ENCODE assay signal across 23 cellular contexts in genomic region chr15:72098076-72098475, GRCh38. TPM values are rescaled to one million over a fixed set of nuclear protein-coding genes. Genes with fewer than 3 reads are reported as not detected.
DNase-seq lines count a peak whose midpoint lies in the region; ATAC-seq, FAIRE-seq and TF ChIP-seq lines count a peak whose summit lies in the region.
"Had no signal": no experiment of that assay in that cellular context is flagged by ENCODE, and none has a peak within 500 bp of the region (broad histone marks: within the 10 kb centered on the region; RNA-seq: fewer than 3 reads in every experiment).

No MANE protein-coding gene starts in this region.

- H2AFZ ChIP-seq in Karpas-422 (ENCODE audit: low read length) = no peak overlapping the region
- H2AFZ ChIP-seq: GM23338 had no signal

- H3K4me3 ChIP-seq in A549 (no peak overlapping the region), Karpas-422 (ENCODE audit: low read length) (no peak overlapping the region), astrocyte of the spinal cord (ENCODE audit: low read depth, low read length) (no peak overlapping the region), right atrium auricular region (no peak overlapping the region)
- H3K4me3 ChIP-seq: GM12878, GM23338 had no signal

- no peaks in the 10 kb centered on the region for H3K9me3 ChIP-seq in A549
- H3K9me3 ChIP-seq in Karpas-422 (ENCODE audit: low read length) = no peaks in the 10 kb centered on the region
- no peaks in the 10 kb centered on the region for H3K9me3 ChIP-seq in right atrium auricular region
- H3K9me3 ChIP-seq: Caco-2 had no signal

- H3K9ac ChIP-seq in Karpas-422 (ENCODE audit: low read length) = no peak overlapping the region

- ATAC-seq in A549 = no peak
- no peak for ATAC-seq in HG03342 (IDR thresholded peaks at IDR 0.05; ENCODE audit: unreplicated experiment)
- no peak for ATAC-seq in HG02840 (IDR thresholded peaks at IDR 0.05; ENCODE audit: low FRiP score, unreplicated experiment)
- ATAC-seq: GM12878, GM23338 had no signal

- no peaks in the 10 kb centered on the region for H3K27me3 ChIP-seq in Karpas-422 (ENCODE audit: low read length)
- H3K27me3 ChIP-seq in right atrium auricular region = no peaks in the 10 kb centered on the region

- in situ Hi-C loops in astrocyte of the spinal cord (cut with HindIII; ENCODE audit: low sequenced_read_pairs) = no loop called here

- no peak for TF ChIP-seq RAD21 in A549 (conservative IDR thresholded peaks at IDR 0.05 in 1 of 2, IDR thresholded peaks at IDR 0.05 in 1 of 2)

- H3K79me2 ChIP-seq in Karpas-422 (ENCODE audit: low read length) = peaks cover 53% of the 10 kb centered on the region

- no peak for TF ChIP-seq POLR2A in A549 (IDR thresholded peaks at IDR 0.05; ENCODE audit: low read length)

- peaks cover 11% of the 10 kb centered on the region; the same call in 1 of the 2 replicates for H3K36me3 ChIP-seq in Karpas-422 (ENCODE audit: insufficient read depth, low read length)
- H3K36me3 ChIP-seq in right atrium auricular region = no peaks in the 10 kb centered on the region

- H3K4me2 ChIP-seq in A549 = no peak overlapping the region
- H3K4me2 ChIP-seq in Karpas-422 (ENCODE audit: low read depth, low read length, poor library complexity, severe bottlenecking) = no peak overlapping the region
- H3K4me2 ChIP-seq: GM23338 had no signal

- CTCF ChIA-PET in A549 (lab: Yijun Ruan, JAX) = interaction anchor here (0.5 to 0.7 kb wide), 2 partner anchors 58 to 1309 kb away, joined by 3 read pairs; no protein-coding TSS in a partner anchor

- DNase-seq in A549 (ENCODE audit: low read depth in 1 of 2, low spot score in 1 of 2) (no peak), Karpas-422 (no peak), astrocyte of the spinal cord (ENCODE audit: low read depth, low spot score) (peak; percentile 7), foreskin melanocyte (peak; percentile 38), right atrium auricular region (ENCODE audit: low spot score) (no peak), substantia nigra (lab: John Stamatoyannopoulos, UW) (no peak)
- DNase-seq: Caco-2; CD4-positive, alpha-beta T cell; GF-D8; HCEC 1CT; KBM-7; NCI-H1105 treated with DMSO at 0.1 percent for 48 hours; NCI-H1694 treated with DMSO at 0.1 percent for 48 hours; NCI-H2107; NCI-H510A; NCI-H748 treated with DMSO at 0.1 percent for 48 hours; NK-92 treated with Interleukin-12 subunit alpha and Interleukin-12 subunit beta, amount 100 ng/mL, for 24 hours; SHP77 had no signal

- H4K20me1 ChIP-seq in Karpas-422 (ENCODE audit: insufficient read depth, low read depth, low read length) = no peaks in the 10 kb centered on the region

- peak; percentile 91 for FAIRE-seq in A549 (lab: Jason Lieb, UNC)
- FAIRE-seq: GM12878 had no signal

- peaks cover 7% of the 10 kb centered on the region for H3K4me1 ChIP-seq in A549
- H3K4me1 ChIP-seq in Karpas-422 (ENCODE audit: low read length) = peaks cover 8% of the 10 kb centered on the region
- peaks cover 0 to 1% of the 10 kb centered on the region in 2 donors for H3K4me1 ChIP-seq in right atrium auricular region

- H3K27ac ChIP-seq in A549 = no peak overlapping the region
- peak overlapping the region; percentile 54; the same call in 1 of the 2 replicates for H3K27ac ChIP-seq in Karpas-422 (ENCODE audit: low read length)
- no peak overlapping the region for H3K27ac ChIP-seq in right atrium auricular region
- H3K27ac ChIP-seq in substantia nigra (ENCODE audit: low read depth, low read length, poor library complexity, severe bottlenecking) = no peak overlapping the region
- H3K27ac ChIP-seq: 22Rv1 had no signal

- H3K9me2 ChIP-seq in Karpas-422 (replicated peaks; ENCODE audit: insufficient read depth, low read length) = no peaks in the 10 kb centered on the region

- POLR2A ChIA-PET in A549 (lab: Yijun Ruan, JAX) = no interaction called here

- TF ChIP-seq EP300 in A549 (IDR thresholded peaks at IDR 0.05) = no peak

- TF ChIP-seq CTCF in A549 (IDR thresholded peaks at IDR 0.05) (no peak), astrocyte of the spinal cord (IDR thresholded peaks at IDR 0.05; ENCODE audit: low read depth, low read length) (no peak), right atrium auricular region (IDR thresholded peaks at IDR 0.05) (no peak)

TF ChIP-seq in A549, 52 proteins besides CTCF, POLR2A, EP300 and RAD21 (continues in another document):
- TF ChIP-seq, protein P1, sequence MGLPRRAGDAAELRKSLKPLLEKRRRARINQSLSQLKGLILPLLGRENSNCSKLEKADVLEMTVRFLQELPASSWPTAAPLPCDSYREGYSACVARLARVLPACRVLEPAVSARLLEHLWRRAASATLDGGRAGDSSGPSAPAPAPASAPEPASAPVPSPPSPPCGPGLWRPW (IDR thresholded peaks at IDR 0.05) = no peak
- TF ChIP-seq REST (IDR thresholded peaks at IDR 0.05) (no peak), HMGXB4 (CRISPR knock-in tag; IDR thresholded peaks at IDR 0.05; ENCODE audit: borderline replicate concordance) (no peak), CBX8 (IDR thresholded peaks at IDR 0.05) (no peak), MYC (IDR thresholded peaks at IDR 0.05; ENCODE audit: borderline replicate concordance, low read length) (no peak), CEBPB (IDR thresholded peaks at IDR 0.05) (no peak), HOXB13 (CRISPR knock-in tag; IDR thresholded peaks at IDR 0.05; ENCODE audit: low read depth) (no peak), RNF2 (IDR thresholded peaks at IDR 0.05; ENCODE audit: borderline replicate concordance, low read depth) (no peak), HOXB5 (CRISPR knock-in tag; IDR thresholded peaks at IDR 0.05) (no peak), SREBF2 (IDR thresholded peaks at IDR 0.05) (no peak), HOXA7 (CRISPR knock-in tag; IDR thresholded peaks at IDR 0.05) (no peak), PBX3 (IDR thresholded peaks at IDR 0.05) (no peak), CHD2 (IDR thresholded peaks at IDR 0.05; ENCODE audit: low read length, partially characterized antibody) (no peak)

RNA-seq across cellular contexts. Expression of gene MYO9A, which starts 19.9 kb away (rescaled TPM):
- polyA plus RNA-seq in A549 (2011; rRNA removed) (21.9 and 26.7 TPM in 2 replicates), A549 (2017; fragmentation: RNase III; extraction: RNeasy Plus Mini Kit Qiagen cat#74134 plus additional on column Dnase treatment) (5.6 to 7.6 TPM (median 5.9 TPM) in 3 replicates)
- polyA plus RNA-seq in A549 (2012; cell fraction: cytosol; rRNA removed) = 4.1 and 5.0 TPM in 2 replicates
- polyA plus RNA-seq in A549 (2012; cell fraction: nucleus; rRNA removed) = 3.9 and 6.9 TPM in 2 replicates
- 71.5 and 84.4 TPM in 2 replicates for polyA minus RNA-seq in A549 (2011; rRNA and poly(A)+ RNA removed)
- total RNA-seq in Karpas-422 (2014; rRNA removed; shearing (Covaris generic); ENCODE audit: low replicate concordance) = 78.5 and 142 TPM in 2 replicates
- total RNA-seq in right atrium auricular region = 10 to 100 TPM; 23.4 to 24.1 TPM

RNA-seq across cellular contexts. Expression of gene SENP8, which starts 20.1 kb away (rescaled TPM):
- polyA plus RNA-seq in A549 (2011; rRNA removed) (3.7 and 6.1 TPM in 2 replicates), A549 (2017; fragmentation: RNase III; extraction: RNeasy Plus Mini Kit Qiagen cat#74134 plus additional on column Dnase treatment) (0.98 to 1.3 TPM (median 1.2 TPM) in 3 replicates)
- 0.59 and 1.0 TPM in 2 replicates for polyA plus RNA-seq in A549 (2012; cell fraction: cytosol; rRNA removed)
- polyA plus RNA-seq in A549 (2012; cell fraction: nucleus; rRNA removed) = 0.40 and 0.59 TPM in 2 replicates
- polyA minus RNA-seq in A549 (2011; rRNA and poly(A)+ RNA removed) = 9.0 and 9.7 TPM in 2 replicates
- total RNA-seq in Karpas-422 (2014; rRNA removed; shearing (Covaris generic); ENCODE audit: low replicate concordance) = 1.0 and 6.8 TPM in 2 replicates
- total RNA-seq in right atrium auricular region = 1 to 10 TPM; 1.9 to 3.3 TPM

Comparison
In these comparisons a context has a peak if more than half of its experiments do, and no peak if none do; other contexts are left out.
1. DNase-seq: peak in astrocyte of the spinal cord (single experiment) and foreskin melanocyte (single experiment); none in A549 (0 of 2), Karpas-422 (single experiment), right atrium auricular region (single experiment) and substantia nigra (0 of 49).